In genomic region chr2:234454433-234454832, GRCh38 we compare ENCODE assay signal across 18 cellular contexts. TPM values are rescaled to one million over a fixed set of nuclear protein-coding genes. Genes with fewer than 3 reads are reported as not detected.
DNase-seq lines count a peak whose midpoint lies in the region; ATAC-seq, FAIRE-seq and TF ChIP-seq lines count a peak whose summit lies in the region.
"Had no signal": no experiment of that assay in that cellular context is flagged by ENCODE, and none has a peak within 500 bp of the region (broad histone marks: within the 10 kb centered on the region; RNA-seq: fewer than 3 reads in every experiment).

No MANE protein-coding gene starts in this region.

- peak in 1 of 7 experiments; percentile 50 for DNase-seq in CD8-positive, alpha-beta T cell
- DNase-seq in activated CD8-positive, alpha-beta T cell treated with anti-CD3 and anti-CD28 coated beads, Interleukin-2, amount 10 ng/mL, durations not matched to agents 7 days and 5 days, result peak; percentile 58
- peak; percentile 66 for DNase-seq in naive B cell
- no peak for DNase-seq in H54 (ENCODE audit: insufficient read length, low spot score)
- no peak for DNase-seq in mesendoderm
- DNase-seq in tibial nerve (ENCODE audit: low spot score in 2 of 2), result no peak
- DNase-seq: aorta; HCEC 1CT; Kasumi-1; NCI-H1436 treated with DMSO at 0.1 percent for 48 hours; NCI-H226; stimulated activated CD4-positive, alpha-beta T cell treated with anti-CD3 and anti-CD28 coated beads, Interleukin-2, amount 100 ng/mL, for 48 hours had no signal

- no CpG with 5 or more reads among the region's 4 CpGs for WGBS in mesendoderm (ENCODE audit: extremely low coverage, insufficient coverage, low lambda C conversion rate)
- WGBS in tibial nerve, 2 donors, result 78 to 88% methylated on average over 4 of the region's 4 CpGs

- H3K9me3 Mint-ChIP-seq in CD8-positive, alpha-beta T cell, result peaks cover 8% of the 10 kb centered on the region
- H3K9me3 Mint-ChIP-seq in activated CD8-positive, alpha-beta T cell treated with anti-CD3 and anti-CD28 coated beads, Interleukin-2, amount 10 ng/mL, durations not matched to agents 7 days and 5 days (ENCODE audit: insufficient read depth), result peaks cover 29% of the 10 kb centered on the region
- H3K9me3 Mint-ChIP-seq in naive B cell, result peaks cover 0 to 9% (median 5%) of the 10 kb centered on the region in 7 donors

- no peaks in the 10 kb centered on the region for H3K79me2 ChIP-seq in mesendoderm (ENCODE audit: control insufficient read depth, insufficient read depth, low read length)

- H3K18ac ChIP-seq in mesendoderm (ENCODE audit: low read length), result no peak overlapping the region

- no peaks in the 10 kb centered on the region for H3K27me3 ChIP-seq in CD8-positive, alpha-beta T cell (ENCODE audit: insufficient read depth, low read length)
- H3K27me3 ChIP-seq in mesendoderm (ENCODE audit: insufficient read depth, low read length, poor library complexity) (no peaks in the 10 kb centered on the region), tibial nerve (no peaks in the 10 kb centered on the region)
- H3K27me3 ChIP-seq: neutrophil, SJSA1, vagina had no signal

- H4K5ac ChIP-seq in mesendoderm (ENCODE audit: low read length), result no peak overlapping the region

- H2BK120ac ChIP-seq in mesendoderm (ENCODE audit: low read depth, low read length), result no peak overlapping the region

- H3K9ac ChIP-seq in mesendoderm (ENCODE audit: low read length), result no peak overlapping the region

- H3K27ac Mint-ChIP-seq in CD8-positive, alpha-beta T cell, result peak overlapping the region; percentile 91
- peak overlapping the region; percentile 92 for H3K27ac Mint-ChIP-seq in activated CD8-positive, alpha-beta T cell treated with anti-CD3 and anti-CD28 coated beads, Interleukin-2, amount 10 ng/mL, durations not matched to agents 7 days and 5 days
- H3K27ac Mint-ChIP-seq in naive B cell, result peak overlapping the region; percentile 12 to 95 (median 80)

- peak overlapping the region; percentile 83 for H3K4me3 Mint-ChIP-seq in CD8-positive, alpha-beta T cell
- H3K4me3 Mint-ChIP-seq in activated CD8-positive, alpha-beta T cell treated with anti-CD3 and anti-CD28 coated beads, Interleukin-2, amount 10 ng/mL, durations not matched to agents 7 days and 5 days, result peak overlapping the region; percentile 85
- H3K4me3 Mint-ChIP-seq in naive B cell, result peak overlapping the region; percentile 54 to 89 (median 85)

- peaks cover 39% of the 10 kb centered on the region for H3K36me3 Mint-ChIP-seq in CD8-positive, alpha-beta T cell
- peaks cover 70% of the 10 kb centered on the region for H3K36me3 Mint-ChIP-seq in activated CD8-positive, alpha-beta T cell treated with anti-CD3 and anti-CD28 coated beads, Interleukin-2, amount 10 ng/mL, durations not matched to agents 7 days and 5 days (ENCODE audit: low read depth)
- no peaks in the 10 kb centered on the region for H3K36me3 Mint-ChIP-seq in naive B cell

- TF ChIP-seq CTCF in CD8-positive, alpha-beta T cell (IDR thresholded peaks at IDR 0.05), result no peak
- no peak for TF ChIP-seq CTCF in tibial nerve (IDR thresholded peaks at IDR 0.05)

- no peak overlapping the region for H2BK15ac ChIP-seq in mesendoderm (replicated peaks; ENCODE audit: low read depth)

- no peak for TF ChIP-seq EP300 in tibial nerve (IDR thresholded peaks at IDR 0.05)

- POLR2A ChIA-PET in CD8-positive, alpha-beta T cell (lab: Charles Lee), result interaction anchor here (0.6 to 7.2 kb wide), 23 partner anchors 8 to 1383 kb away, joined by 3 to 102 read pairs (median 5); partner anchors contain the start of gene ARL4C
- POLR2A ChIA-PET in activated CD8-positive, alpha-beta T cell treated with anti-CD3 and anti-CD28 coated beads, Interleukin-2, amount 10 ng/mL, durations not matched to agents 7 days and 5 days (lab: Charles Lee), result interaction anchor here (0.6 to 12.1 kb wide), 21 partner anchors 9 to 588 kb away, joined by 3 to 220 read pairs (median 6); partner anchors contain the start of gene ARL4C

- H3K4me1 Mint-ChIP-seq in CD8-positive, alpha-beta T cell (ENCODE audit: low read depth), result peaks cover 74% of the 10 kb centered on the region
- peaks cover 81% of the 10 kb centered on the region for H3K4me1 Mint-ChIP-seq in activated CD8-positive, alpha-beta T cell treated with anti-CD3 and anti-CD28 coated beads, Interleukin-2, amount 10 ng/mL, durations not matched to agents 7 days and 5 days (ENCODE audit: low read depth)
- peaks cover 40 to 69% (median 69%) of the 10 kb centered on the region in 3 donors for H3K4me1 Mint-ChIP-seq in naive B cell

- no peak overlapping the region for H3K4ac ChIP-seq in mesendoderm (ENCODE audit: low read depth, low read length)

- no peaks in the 10 kb centered on the region for H3K36me3 ChIP-seq in CD8-positive, alpha-beta T cell (ENCODE audit: insufficient read depth, low read length)
- no peaks in the 10 kb centered on the region for H3K36me3 ChIP-seq in mesendoderm (ENCODE audit: control insufficient read depth, insufficient read depth, low read length)
- no peaks in the 10 kb centered on the region for H3K36me3 ChIP-seq in tibial nerve
- H3K36me3 ChIP-seq: neutrophil, SJSA1, vagina had no signal

- no peak for TF ChIP-seq POLR2A in H54 (IDR thresholded peaks at IDR 0.05; ENCODE audit: low read depth, low read length)
- TF ChIP-seq POLR2A in tibial nerve (IDR thresholded peaks at IDR 0.05), result no peak

- no peaks in the 10 kb centered on the region for H3K27me3 Mint-ChIP-seq in CD8-positive, alpha-beta T cell (ENCODE audit: low read depth)
- H3K27me3 Mint-ChIP-seq in activated CD8-positive, alpha-beta T cell treated with anti-CD3 and anti-CD28 coated beads, Interleukin-2, amount 10 ng/mL, durations not matched to agents 7 days and 5 days (ENCODE audit: low read depth), result no peaks in the 10 kb centered on the region
- H3K27me3 Mint-ChIP-seq in naive B cell, result no peaks in the 10 kb centered on the region

- H3K23ac ChIP-seq in mesendoderm (ENCODE audit: low read length), result no peak overlapping the region

- peak overlapping the region; percentile 91 for H3K27ac ChIP-seq in CD8-positive, alpha-beta T cell (ENCODE audit: low read depth, low read length)
- H3K27ac ChIP-seq in mesendoderm (ENCODE audit: low read depth, low read length) (no peak overlapping the region), tibial nerve (no peak overlapping the region)
- H3K27ac ChIP-seq: coronary artery, neutrophil, SJSA1, vagina had no signal

- peaks cover 59% of the 10 kb centered on the region for H3K4me1 ChIP-seq in CD8-positive, alpha-beta T cell (ENCODE audit: insufficient read depth, low read length)
- H3K4me1 ChIP-seq in mesendoderm (ENCODE audit: control insufficient read depth, low read depth, low read length), result no peaks in the 10 kb centered on the region
- peaks cover 0 to under 1% (median 0%) of the 10 kb centered on the region in 4 donors for H3K4me1 ChIP-seq in tibial nerve
- H3K4me1 ChIP-seq: vagina had no signal

- no peaks in the 10 kb centered on the region for H3K9me3 ChIP-seq in CD8-positive, alpha-beta T cell (ENCODE audit: low read length)
- peaks cover 0 to 14% (median 0%) of the 10 kb centered on the region in 4 donors for H3K9me3 ChIP-seq in tibial nerve
- H3K9me3 ChIP-seq: neutrophil, SJSA1, vagina had no signal

- H3K4me3 ChIP-seq in CD8-positive, alpha-beta T cell (ENCODE audit: low read depth, low read length), result peak overlapping the region; percentile 81
- H3K4me3 ChIP-seq in mesendoderm (ENCODE audit: low read length), result no peak overlapping the region
- no peak overlapping the region for H3K4me3 ChIP-seq in tibial nerve
- H3K4me3 ChIP-seq: coronary artery, SJSA1, vagina had no signal

- no peak overlapping the region for H3K4me2 ChIP-seq in mesendoderm (ENCODE audit: low read length)

- no peak for FAIRE-seq in H54 (lab: Jason Lieb, UNC)

- CTCF ChIA-PET in CD8-positive, alpha-beta T cell (lab: Charles Lee), result interaction anchor here (0.7 to 6.4 kb wide), 12 partner anchors 8 to 319 kb away, joined by 3 to 32 read pairs (median 6); no protein-coding TSS in a partner anchor
- CTCF ChIA-PET in activated CD8-positive, alpha-beta T cell treated with anti-CD3 and anti-CD28 coated beads, Interleukin-2, amount 10 ng/mL, durations not matched to agents 7 days and 5 days (lab: Charles Lee), result interaction anchor here (0.6 to 5.1 kb wide), 21 partner anchors 8 to 427 kb away, joined by 3 to 26 read pairs (median 4); partner anchors contain the start of gene ARL4C

- no peak overlapping the region for H4K8ac ChIP-seq in mesendoderm (ENCODE audit: low read depth, low read length)

- no peak overlapping the region for H3K56ac ChIP-seq in mesendoderm (ENCODE audit: low read length)

- no peak overlapping the region for H2AK5ac ChIP-seq in mesendoderm (ENCODE audit: low read length)

- ATAC-seq in CD8-positive, alpha-beta T cell, result peak; percentile 53
- ATAC-seq in HG03108 (IDR thresholded peaks at IDR 0.05; ENCODE audit: unreplicated experiment) (peak; percentile 71), naive B cell (ENCODE audit: low read depth in 2 of 2) (peak; percentile 95 to 99)
- ATAC-seq in activated CD8-positive, alpha-beta T cell treated with anti-CD3 and anti-CD28 coated beads, Interleukin-2, amount 10 ng/mL, durations not matched to agents 7 days and 5 days, result peak; percentile 65
- ATAC-seq: sciatic nerve had no signal

- intact Hi-C loops in CD8-positive, alpha-beta T cell (cut with DNase I, micrococcal nuclease), result loop anchor here in 1 of 2 experiments (1.0 to 5.0 kb wide), 4 partner anchors 10 to 162 kb away; no protein-coding TSS in a partner anchor

- H3K79me1 ChIP-seq in mesendoderm (ENCODE audit: low read length), result no peaks in the 10 kb centered on the region

- H2BK5ac ChIP-seq in mesendoderm (ENCODE audit: low read length), result no peak overlapping the region

RNA-seq across cellular contexts. Expression of gene ARL4C, which starts 42.4 kb away (rescaled TPM):
- 100 to 1,000 TPM; 484 to 496 TPM for total RNA-seq in CD8-positive, alpha-beta T cell
- total RNA-seq in activated CD8-positive, alpha-beta T cell treated with anti-CD3 and anti-CD28 coated beads, Interleukin-2, amount 10 ng/mL, durations not matched to agents 7 days and 5 days, result 100 to 1,000 TPM; 123 to 126 TPM
- 10 to 100 TPM; 18.2 to 37.1 (median 28.5) TPM for polyA plus RNA-seq in naive B cell (ENCODE audit: low read depth in 6 of 6)
- polyA plus RNA-seq in mesendoderm (2013, experiment 1 of 2), result 23.7 TPM
- polyA plus RNA-seq in mesendoderm (2013, experiment 2 of 2), result 23.8 TPM
- 10 to 100 TPM in 3 of 4 donors, 1 to 10 TPM in 1; 5.5 to 13.3 (median 10.8) TPM for total RNA-seq in tibial nerve

Comparison
In these comparisons a context has a peak if more than half of its experiments do, and no peak if none do; other contexts are left out.
1. DNase-seq: peak in activated CD8-positive, alpha-beta T cell treated with anti-CD3 and anti-CD28 coated beads, Interleukin-2, amount 10 ng/mL, durations not matched to agents 7 days and 5 days (single experiment) and naive B cell (single experiment); none in H54 (single experiment), mesendoderm (single experiment) and tibial nerve (0 of 2).
2. RNA of gene ARL4C, which starts 42.4 kb away (total RNA-seq): 484 to 496 TPM in CD8-positive, alpha-beta T cell and 123 to 126 TPM in activated CD8-positive, alpha-beta T cell treated with anti-CD3 and anti-CD28 coated beads, Interleukin-2, amount 10 ng/mL, durations not matched to agents 7 days and 5 days; 5.5 to 13.3 TPM in tibial nerve; every median in the first group is over 4 times any median in the second.
3. Peak in every context shown above with its lines, with median percentiles within 50 percentile points of each other: ATAC-seq, H3K27ac Mint-ChIP-seq and H3K4me3 Mint-ChIP-seq.